Comparison of ENCODE assay signal across 15 cellular contexts in the genomic region with DNA sequence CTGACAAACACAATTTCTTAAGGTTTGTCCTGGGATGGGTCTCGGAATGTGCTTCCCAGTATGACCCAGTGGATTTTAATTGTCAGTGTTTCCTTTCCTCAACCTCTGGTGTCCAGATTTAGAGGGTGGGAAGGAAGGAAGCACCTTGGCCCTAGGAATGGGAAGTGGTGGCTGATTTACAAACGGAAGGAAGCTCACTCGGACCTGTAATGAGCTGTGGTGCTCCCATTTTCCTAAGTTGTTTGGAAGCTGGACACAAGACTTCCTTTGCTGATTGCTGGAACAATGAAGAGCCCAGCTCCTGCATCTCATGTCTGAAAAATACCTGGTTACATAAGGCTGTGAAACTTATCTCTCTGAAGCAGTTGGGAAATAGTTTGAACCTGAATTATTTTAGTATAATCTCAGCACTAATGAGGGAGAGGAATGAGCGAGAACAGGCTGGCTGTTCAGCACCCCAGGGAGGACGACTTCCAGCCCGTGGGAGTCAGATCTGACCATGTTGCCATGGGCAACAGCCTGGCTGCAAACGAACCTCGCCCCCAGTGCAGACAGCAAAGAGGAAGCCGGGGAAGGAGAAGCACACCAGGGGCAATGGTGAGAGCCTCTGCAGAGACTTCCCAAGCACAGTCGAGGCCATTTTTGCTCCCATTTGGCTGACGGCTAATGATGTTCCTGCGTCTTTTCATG.
A peak's percentile ranks its signal among the peaks of the same experiment; 100 is the strongest.
DNase-seq lines count a peak whose midpoint lies in the region; ATAC-seq and TF ChIP-seq lines count a peak whose summit lies in the region.
"Had no signal": no experiment of that assay in that cellular context is flagged by ENCODE, and none has a peak within 500 bp of the region (broad histone marks: within the 10 kb centered on the region; RNA-seq: fewer than 3 reads in every experiment).

No MANE protein-coding gene starts in this region.

- no peaks in the 10 kb centered on the region for H3K79me1 ChIP-seq in mesenchymal stem cell (replicated peaks; ENCODE audit: low read length, poor library complexity, severe bottlenecking)

- H3K4me1 Mint-ChIP-seq in nephron progenitor cell: peaks cover 31% of the 10 kb centered on the region

- no peak overlapping the region for H4K8ac ChIP-seq in mesenchymal stem cell (ENCODE audit: low read length)

- no peak overlapping the region for H2AFZ ChIP-seq in OCI-LY7 (ENCODE audit: low read length)
- H2AFZ ChIP-seq in mesenchymal stem cell (ENCODE audit: low read depth, low read length): no peak overlapping the region

- ATAC-seq in left cardiac atrium: peak; percentile 68 to 88
- ATAC-seq: PC-3 had no signal

- 57% methylated on average over 12 of the region's 12 CpGs for WGBS in mesenchymal stem cell

- H3K4me3 Mint-ChIP-seq in nephron progenitor cell: peak overlapping the region; percentile 42
- H3K4me3 Mint-ChIP-seq: dendritic cell treated with granulocyte-macrophage colony-stimulating factor and Interleukin-4, amounts not matched to agents 40 ng/mL and 50 ng/mL, for 4 days had no signal

- CTCF ChIA-PET in OCI-LY7 (lab: Charles Lee; ENCODE audit: unreplicated experiment): no interaction called here

- DNase-seq in GM20000 (ENCODE audit: low spot score) (peak; percentile 34), SKM-1 (lab: John Stamatoyannopoulos, UW; ENCODE audit: unreplicated experiment) (peak; percentile 6), left cardiac atrium (peak; percentile 51), nephron progenitor cell (peak; percentile 49), medulla oblongata (ENCODE audit: extremely low spot score) (no peak), OCI-LY7 (ENCODE audit: low spot score) (no peak), hepatic stellate cell (ENCODE audit: low spot score) (no peak), mesenchymal stem cell (no peak)
- DNase-seq: activated CD4-positive, CD25-positive, alpha-beta regulatory T cell; activated effector memory CD4-positive, alpha-beta T cell treated with Interleukin-2 at 50 U/mL for 16 hours; Caco-2; MG63; PC-3 had no signal

- no peak overlapping the region for H3K18ac ChIP-seq in mesenchymal stem cell (ENCODE audit: low read depth in 1 of 2, low read length in 2 of 2)

- intact Hi-C loops in left cardiac atrium (cut with DNase I) (no loop called here), OCI-LY7 (cut with micrococcal nuclease; ENCODE audit: unreplicated experiment) (no loop called here)

- no peak overlapping the region for H3K4me2 ChIP-seq in OCI-LY7 (ENCODE audit: low read length)
- no peak overlapping the region for H3K4me2 ChIP-seq in mesenchymal stem cell (ENCODE audit: low read length, poor library complexity, severe bottlenecking)

- H3K4me1 ChIP-seq in OCI-LY7 (ENCODE audit: insufficient read depth, low read length, poor library complexity, severe bottlenecking): no peaks in the 10 kb centered on the region
- peaks cover 2% of the 10 kb centered on the region for H3K4me1 ChIP-seq in mesenchymal stem cell (ENCODE audit: control insufficient read depth, insufficient read depth, low read depth, low read length)
- H3K4me1 ChIP-seq: Caco-2 had no signal

- no peak overlapping the region for H2BK5ac ChIP-seq in mesenchymal stem cell (ENCODE audit: low read depth, low read length, poor library complexity, severe bottlenecking)

- no peaks in the 10 kb centered on the region for H3K36me3 ChIP-seq in OCI-LY7 (ENCODE audit: insufficient read depth, low read length)
- H3K36me3 ChIP-seq in mesenchymal stem cell (ENCODE audit: control insufficient read depth in 1 of 2, insufficient read depth in 2 of 2, low read depth in 1 of 2, low read length in 2 of 2): no peaks in the 10 kb centered on the region
- H3K36me3 ChIP-seq: MG63, uterus had no signal

- peaks cover 12 to 41% of the 10 kb centered on the region in 2 experiments for H3K27me3 ChIP-seq in mesenchymal stem cell (ENCODE audit: control insufficient read depth in 1 of 2, insufficient read depth in 1 of 2, low read length in 2 of 2)
- H3K27me3 ChIP-seq: MG63, uterus had no signal

- H3K79me2 ChIP-seq in OCI-LY7 (ENCODE audit: insufficient read depth, low read depth, low read length): no peaks in the 10 kb centered on the region

- no peak overlapping the region for H3K27ac Mint-ChIP-seq in nephron progenitor cell
- H3K27ac Mint-ChIP-seq: dendritic cell treated with granulocyte-macrophage colony-stimulating factor and Interleukin-4, amounts not matched to agents 40 ng/mL and 50 ng/mL, for 4 days had no signal

- no peak overlapping the region for H4K91ac ChIP-seq in mesenchymal stem cell (ENCODE audit: low read length)

- no peak overlapping the region for H3K4ac ChIP-seq in mesenchymal stem cell (ENCODE audit: low read depth in 1 of 2, low read length in 2 of 2)

- no peaks in the 10 kb centered on the region for H3K27me3 Mint-ChIP-seq in nephron progenitor cell (ENCODE audit: low read depth, poor library complexity)

- H2BK15ac ChIP-seq in mesenchymal stem cell (ENCODE audit: low read depth, poor library complexity, severe bottlenecking): no peak overlapping the region

- no peak overlapping the region for H3K23ac ChIP-seq in mesenchymal stem cell (ENCODE audit: low read length in 2 of 2)

- H4K20me1 ChIP-seq in OCI-LY7 (ENCODE audit: insufficient read depth, low read length): no peaks in the 10 kb centered on the region

- H3K14ac ChIP-seq in mesenchymal stem cell (ENCODE audit: low read length in 2 of 2): no peak overlapping the region

- H3K9me2 ChIP-seq in OCI-LY7 (ENCODE audit: insufficient read depth, low read length): no peaks in the 10 kb centered on the region

- no peak overlapping the region for H3K9ac ChIP-seq in mesenchymal stem cell (ENCODE audit: low read length)

- no peak overlapping the region for H2BK120ac ChIP-seq in mesenchymal stem cell (ENCODE audit: low read depth, low read length)

- no peak overlapping the region for H2AK5ac ChIP-seq in mesenchymal stem cell (ENCODE audit: low read length, severe bottlenecking)

- H3K9me3 ChIP-seq in OCI-LY7 (ENCODE audit: low read length): no peaks in the 10 kb centered on the region
- no peaks in the 10 kb centered on the region for H3K9me3 ChIP-seq in mesenchymal stem cell (ENCODE audit: control insufficient read depth, low read length)
- H3K9me3 ChIP-seq: Caco-2, MG63, uterus had no signal

- POLR2A ChIA-PET in OCI-LY7 (lab: Charles Lee): no interaction called here

- TF ChIP-seq CTCF in GM20000 (IDR thresholded peaks at IDR 0.05; ENCODE audit: extremely low read depth, missing control alignments) (no peak), nephron progenitor cell (IDR thresholded peaks at IDR 0.05) (no peak), OCI-LY7 (conservative IDR thresholded peaks at IDR 0.05; ENCODE audit: low read length) (no peak)

- H2BK12ac ChIP-seq in mesenchymal stem cell (ENCODE audit: low read length in 2 of 2): no peak overlapping the region

- no peak overlapping the region for H3K4me3 ChIP-seq in OCI-LY7 (ENCODE audit: low read depth, low read length, poor library complexity, severe bottlenecking)
- no peak overlapping the region for H3K4me3 ChIP-seq in mesenchymal stem cell (ENCODE audit: insufficient read depth in 1 of 2, low read depth in 1 of 2, low read length in 2 of 2)
- H3K4me3 ChIP-seq: MG63, uterus had no signal

- peaks cover 22% of the 10 kb centered on the region for H3K9me3 Mint-ChIP-seq in nephron progenitor cell
- H3K9me3 Mint-ChIP-seq: dendritic cell treated with granulocyte-macrophage colony-stimulating factor and Interleukin-4, amounts not matched to agents 40 ng/mL and 50 ng/mL, for 4 days had no signal

- no peak overlapping the region for H3K27ac ChIP-seq in OCI-LY7 (ENCODE audit: low read depth, low read length, poor library complexity, severe bottlenecking)
- H3K27ac ChIP-seq in mesenchymal stem cell (ENCODE audit: low read length, poor library complexity, severe bottlenecking): no peak overlapping the region

- BruUV-seq in OCI-LY7 (replicated peaks; lab: Mats Ljungman, UMichigan): no TSS peak

- H3K36me3 Mint-ChIP-seq in nephron progenitor cell (ENCODE audit: low read depth): peaks cover 61% of the 10 kb centered on the region

Comparison
In these comparisons a context has a peak if more than half of its experiments do, and no peak if none do; other contexts are left out.
1. DNase-seq: peak in GM20000 (single experiment), SKM-1 (single experiment), left cardiac atrium (single experiment) and nephron progenitor cell (single experiment); none in medulla oblongata (single experiment), OCI-LY7 (single experiment), hepatic stellate cell (single experiment) and mesenchymal stem cell (single experiment).